In genomic region chr17:78736526-78737079, GRCh38 we compare ENCODE assay signal across 8 cellular contexts. TPM values are rescaled to one million over a fixed set of nuclear protein-coding genes. Genes with fewer than 3 reads are reported as not detected.
DNase-seq lines count a peak whose midpoint lies in the region; ATAC-seq and TF ChIP-seq lines count a peak whose summit lies in the region.

No MANE protein-coding gene starts in this region.

- peaks cover 0 to 4% of the 10 kb centered on the region in 2 donors for H3K36me3 ChIP-seq in esophagus (ENCODE audit: control insufficient read depth in 2 of 2, insufficient read depth in 2 of 2, low read length in 1 of 2)

- POLR2A ChIA-PET in activated CD8-positive, alpha-beta T cell treated with anti-CD3 and anti-CD28 coated beads, Interleukin-2, amount 10 ng/mL, durations not matched to agents 7 days and 5 days (lab: Charles Lee): interaction anchor here (0.5 to 4.0 kb wide), 9 partner anchors 11 to 346 kb away, joined by 3 to 15 read pairs (median 5); no protein-coding TSS in a partner anchor

- H3K36me3 Mint-ChIP-seq in activated CD8-positive, alpha-beta T cell treated with anti-CD3 and anti-CD28 coated beads, Interleukin-2, amount 10 ng/mL, durations not matched to agents 7 days and 5 days (ENCODE audit: low read depth): peaks cover 32% of the 10 kb centered on the region
- H3K36me3 Mint-ChIP-seq in osteocyte (ENCODE audit: unreplicated experiment): peaks cover 3% of the 10 kb centered on the region

- peak overlapping the region; percentile 87 to 96 for H3K27ac ChIP-seq in esophagus (ENCODE audit: low read depth in 2 of 2, low read length in 1 of 2)

- peaks cover 87% of the 10 kb centered on the region for H3K4me1 Mint-ChIP-seq in activated CD8-positive, alpha-beta T cell treated with anti-CD3 and anti-CD28 coated beads, Interleukin-2, amount 10 ng/mL, durations not matched to agents 7 days and 5 days (ENCODE audit: low read depth)
- H3K4me1 Mint-ChIP-seq in osteocyte (ENCODE audit: unreplicated experiment): peaks cover 62% of the 10 kb centered on the region

- peak overlapping the region; percentile 53 to 78 for H3K4me3 ChIP-seq in esophagus (ENCODE audit: low read depth in 1 of 2, low read length in 2 of 2)

- no peaks in the 10 kb centered on the region for H3K27me3 Mint-ChIP-seq in activated CD8-positive, alpha-beta T cell treated with anti-CD3 and anti-CD28 coated beads, Interleukin-2, amount 10 ng/mL, durations not matched to agents 7 days and 5 days (ENCODE audit: low read depth)
- no peaks in the 10 kb centered on the region for H3K27me3 Mint-ChIP-seq in osteocyte (ENCODE audit: unreplicated experiment)

- peak overlapping the region; percentile 83 for H3K4me3 Mint-ChIP-seq in activated CD8-positive, alpha-beta T cell treated with anti-CD3 and anti-CD28 coated beads, Interleukin-2, amount 10 ng/mL, durations not matched to agents 7 days and 5 days
- H3K4me3 Mint-ChIP-seq in osteocyte (ENCODE audit: unreplicated experiment): no peak overlapping the region

- H3K4me1 ChIP-seq in esophagus (ENCODE audit: control insufficient read depth in 2 of 2, insufficient read depth in 2 of 2, low read length in 1 of 2): peaks cover 6 to 12% of the 10 kb centered on the region in 2 donors

- no peaks in the 10 kb centered on the region for H3K27me3 ChIP-seq in esophagus (ENCODE audit: control insufficient read depth in 1 of 2, insufficient read depth in 2 of 2, low read length in 2 of 2)

- no peaks in the 10 kb centered on the region for H3K9me3 ChIP-seq in esophagus (ENCODE audit: control insufficient read depth in 2 of 2, insufficient read depth in 1 of 2, low read depth in 1 of 2, low read length in 1 of 2)

- H3K9me3 Mint-ChIP-seq in activated CD8-positive, alpha-beta T cell treated with anti-CD3 and anti-CD28 coated beads, Interleukin-2, amount 10 ng/mL, durations not matched to agents 7 days and 5 days (ENCODE audit: insufficient read depth): no peaks in the 10 kb centered on the region
- H3K9me3 Mint-ChIP-seq in osteocyte (ENCODE audit: unreplicated experiment): no peaks in the 10 kb centered on the region

- TF ChIP-seq CTCF in osteocyte (IDR thresholded peaks at IDR 0.05): no peak

- CTCF ChIA-PET in activated CD8-positive, alpha-beta T cell treated with anti-CD3 and anti-CD28 coated beads, Interleukin-2, amount 10 ng/mL, durations not matched to agents 7 days and 5 days (lab: Charles Lee): interaction anchor here (0.7 to 5.2 kb wide), 12 partner anchors 10 to 50 kb away, joined by 3 to 35 read pairs (median 4); partner anchors contain the start of gene CYTH1

- H3K27ac Mint-ChIP-seq in activated CD8-positive, alpha-beta T cell treated with anti-CD3 and anti-CD28 coated beads, Interleukin-2, amount 10 ng/mL, durations not matched to agents 7 days and 5 days: peak overlapping the region; percentile 91
- peak overlapping the region; percentile 85 for H3K27ac Mint-ChIP-seq in osteocyte (ENCODE audit: unreplicated experiment)

- 23 to 28% methylated on average over 15 of the region's 15 CpGs for WGBS in esophagus, 2 donors

- ATAC-seq in GM18502 (IDR thresholded peaks at IDR 0.05; ENCODE audit: poor library complexity, unreplicated experiment) (peak; percentile 47), HG02970 (IDR thresholded peaks at IDR 0.05; ENCODE audit: low FRiP score, unreplicated experiment) (peak; percentile 50), HG03457 (IDR thresholded peaks at IDR 0.05; ENCODE audit: unreplicated experiment) (no peak)
- ATAC-seq in activated CD8-positive, alpha-beta T cell treated with anti-CD3 and anti-CD28 coated beads, Interleukin-2, amount 10 ng/mL, durations not matched to agents 7 days and 5 days: peak; percentile 86

- peak; percentile 69 for DNase-seq in NCI-H460 (ENCODE audit: extremely low read depth, low read depth)
- DNase-seq in activated CD8-positive, alpha-beta T cell treated with anti-CD3 and anti-CD28 coated beads, Interleukin-2, amount 10 ng/mL, durations not matched to agents 7 days and 5 days: peak; percentile 71
- no peak for DNase-seq in osteocyte (ENCODE audit: extremely low spot score, unreplicated experiment)
- no peak for DNase-seq in COLO829 (ENCODE audit: low spot score)

RNA-seq across cellular contexts. Expression of gene CYTH1, which starts 45.5 kb away (rescaled TPM):
- total RNA-seq in NCI-H460 (2014; rRNA removed; shearing (Covaris generic)): 40.1 and 40.2 TPM in 2 replicates
- polyA plus RNA-seq in NCI-H460 (2014; cell fraction: nucleus; rRNA removed): 85.3 and 87.6 TPM in 2 replicates
- total RNA-seq in activated CD8-positive, alpha-beta T cell treated with anti-CD3 and anti-CD28 coated beads, Interleukin-2, amount 10 ng/mL, durations not matched to agents 7 days and 5 days: 100 to 1,000 TPM; 137 to 138 TPM
- 10 to 100 TPM; 36.0 to 52.8 TPM for polyA plus RNA-seq in esophagus
- total RNA-seq in osteocyte: 113 and 123 TPM in 2 replicates

Comparison
In these comparisons a context has a peak if more than half of its experiments do, and no peak if none do; other contexts are left out.
1. DNase-seq: peak in NCI-H460 (single experiment) and activated CD8-positive, alpha-beta T cell treated with anti-CD3 and anti-CD28 coated beads, Interleukin-2, amount 10 ng/mL, durations not matched to agents 7 days and 5 days (single experiment); none in osteocyte (single experiment) and COLO829 (single experiment).